ENCODE assay signal across 1 cellular context in genomic region chr3:95302044-95302443, GRCh38.
TF ChIP-seq lines count a peak whose summit lies in the region.

No MANE protein-coding gene starts in this region.

TF ChIP-seq in liver, 16 proteins besides CTCF, POLR2A, EP300 and RAD21 (continued from another document):
- peak; percentile 38 for TF ChIP-seq ZBTB33 (IDR thresholded peaks at IDR 0.05)
- no peak for TF ChIP-seq ATF3 (IDR thresholded peaks at IDR 0.05)
- TF ChIP-seq HNF4G (IDR thresholded peaks at IDR 0.05): no peak
- peak; percentile 10 for TF ChIP-seq MAX (IDR thresholded peaks at IDR 0.05)
- TF ChIP-seq FOXA1 (IDR thresholded peaks at IDR 0.05): no peak
- no peak for TF ChIP-seq NR2F2 (IDR thresholded peaks at IDR 0.05)
- TF ChIP-seq FOXA2 (IDR thresholded peaks at IDR 0.05): peak; percentile 49
- no peak for TF ChIP-seq SP1 (IDR thresholded peaks at IDR 0.05)
